Comparison of ENCODE assay signal across 16 cellular contexts in genomic region chr6:44603044-44603686, GRCh38.
DNase-seq lines count a peak whose midpoint lies in the region; ATAC-seq and TF ChIP-seq lines count a peak whose summit lies in the region.
"Had no signal": no experiment of that assay in that cellular context is flagged by ENCODE, and none has a peak within 500 bp of the region (broad histone marks: within the 10 kb centered on the region; RNA-seq: fewer than 3 reads in every experiment).

No MANE protein-coding gene starts in this region.

- ATAC-seq in Right ventricle myocardium superior (ENCODE audit: poor library complexity) (peak; percentile 63), left ventricle myocardium superior (peak; percentile 66)
- ATAC-seq: A549, HCT116 had no signal

- intact Hi-C loops in Right ventricle myocardium superior (cut with DNase I) (no loop called here), cardiac septum (cut with DNase I) (no loop called here), left ventricle myocardium superior (cut with micrococcal nuclease) (no loop called here)

- H3K27me3 Mint-ChIP-seq in osteocyte (ENCODE audit: unreplicated experiment), result no peaks in the 10 kb centered on the region
- H3K27me3 Mint-ChIP-seq: CD4-positive, alpha-beta T cell had no signal

- H3K27ac Mint-ChIP-seq in osteocyte (ENCODE audit: unreplicated experiment), result no peak overlapping the region
- H3K27ac Mint-ChIP-seq: CD4-positive, alpha-beta T cell; HFFc6 had no signal

- H3K9me3 Mint-ChIP-seq in osteocyte (ENCODE audit: unreplicated experiment), result no peaks in the 10 kb centered on the region
- H3K9me3 Mint-ChIP-seq: CD4-positive, alpha-beta T cell; HFFc6 had no signal

- peak; percentile 47 for DNase-seq in activated CD8-positive, alpha-beta memory T cell treated with anti-CD3 and anti-CD28 coated beads for 24 hours
- no peak for DNase-seq in activated CD8-positive, alpha-beta memory T cell treated with anti-CD3 and anti-CD28 coated beads, Interleukin-2, amount 50 U/mL, for 48 hours
- DNase-seq in Right ventricle myocardium superior, result no peak
- no peak for DNase-seq in cardiac septum (ENCODE audit: low spot score)
- DNase-seq in left ventricle myocardium superior, result no peak
- peak; percentile 44 for DNase-seq in osteocyte (ENCODE audit: extremely low spot score, unreplicated experiment)
- DNase-seq in NCI-H345 treated with DMSO at 0.1 percent for 48 hours (lab: John Stamatoyannopoulos, UW; ENCODE audit: unreplicated experiment), result no peak
- DNase-seq in SHP77 treated with DMSO at 0.1 percent for 48 hours (lab: John Stamatoyannopoulos, UW), result no peak
- DNase-seq: AML-193; Caco-2; CD4-positive, alpha-beta T cell; GOT3; H7; HFFc6 had no signal

- H3K4me1 Mint-ChIP-seq in osteocyte (ENCODE audit: unreplicated experiment), result no peaks in the 10 kb centered on the region

- no peaks in the 10 kb centered on the region for H3K36me3 Mint-ChIP-seq in osteocyte (ENCODE audit: unreplicated experiment)

- TF ChIP-seq CTCF in osteocyte (IDR thresholded peaks at IDR 0.05), result no peak

- H3K4me3 Mint-ChIP-seq in osteocyte (ENCODE audit: unreplicated experiment), result no peak overlapping the region
- H3K4me3 Mint-ChIP-seq: CD4-positive, alpha-beta T cell; HFFc6 had no signal

Comparison
In these comparisons a context has a peak if more than half of its experiments do, and no peak if none do; other contexts are left out.
1. DNase-seq: peak in activated CD8-positive, alpha-beta memory T cell treated with anti-CD3 and anti-CD28 coated beads for 24 hours (single experiment) and osteocyte (single experiment); none in activated CD8-positive, alpha-beta memory T cell treated with anti-CD3 and anti-CD28 coated beads, Interleukin-2, amount 50 U/mL, for 48 hours (single experiment), Right ventricle myocardium superior (single experiment), cardiac septum (single experiment), left ventricle myocardium superior (single experiment), NCI-H345 treated with DMSO at 0.1 percent for 48 hours (single experiment) and SHP77 treated with DMSO at 0.1 percent for 48 hours (single experiment).